Comparison of ENCODE assay signal across 24 cellular contexts in the genomic region with DNA sequence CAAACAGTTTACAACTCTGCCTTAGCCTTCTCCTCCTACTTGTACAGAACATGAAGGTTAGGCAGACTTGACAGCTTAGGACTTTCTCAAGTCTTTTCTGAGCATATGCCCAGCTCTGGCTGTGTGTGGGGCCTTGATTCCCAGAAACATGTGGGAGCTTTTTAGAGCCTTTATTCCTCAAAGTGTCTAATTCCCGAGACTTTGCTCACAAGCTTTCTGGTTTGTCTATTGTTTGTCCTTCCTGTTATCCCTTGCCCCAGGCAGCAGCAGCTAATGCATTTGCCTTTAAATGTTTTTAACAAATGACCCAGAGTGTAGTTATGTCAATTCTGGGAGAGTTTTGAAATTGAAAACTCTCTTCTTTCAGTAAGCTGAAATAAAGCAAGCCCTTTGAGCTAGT.
"Had no signal": no experiment of that assay in that cellular context is flagged by ENCODE, and none has a peak within 500 bp of the region (broad histone marks: within the 10 kb centered on the region; RNA-seq: fewer than 3 reads in every experiment).

No MANE protein-coding gene starts in this region.

- H3K9me3 ChIP-seq: colonic mucosa, gastrocnemius medialis, left lung, prostate gland, stomach, testis, upper lobe of right lung, uterus had no signal

- H3K27me3 ChIP-seq: colonic mucosa, esophagus squamous epithelium, gastrocnemius medialis, left lung, right atrium auricular region, sigmoid colon, stomach, testis, tibial nerve, upper lobe of right lung, uterus had no signal

- DNase-seq: colonic mucosa; effector memory CD4-positive, alpha-beta T cell; erythroblast; esophagus squamous epithelium; gastrocnemius medialis; head of caudate nucleus; kidney; left lung; mesenchymal stem cell; midbrain; naive thymus-derived CD4-positive, alpha-beta T cell; nucleus accumbens; sigmoid colon; stimulated activated CD4-positive, alpha-beta T cell treated with anti-CD3 and anti-CD28 coated beads, Interleukin-2, amount 100 ng/mL, for 24 hours; stimulated activated CD4-positive, alpha-beta T cell treated with anti-CD3 and anti-CD28 coated beads, Interleukin-4, amount 100 ng/mL, for 24 hours; stimulated activated naive CD4-positive, alpha-beta T cell treated with Interleukin-2 at 50 U/mL for 16 hours; stomach; testis; upper lobe of right lung; uterus had no signal

- H3K36me3 ChIP-seq: colonic mucosa, prostate gland, uterus had no signal

- H3K4me3 ChIP-seq: colonic mucosa, esophagus squamous epithelium, gastrocnemius medialis, left lung, prostate gland, right atrium auricular region, sigmoid colon, stomach, testis, tibial nerve, upper lobe of right lung, uterus had no signal

- ATAC-seq: gastrocnemius medialis; left lung; naive thymus-derived CD4-positive, alpha-beta T cell; stimulated activated effector memory CD8-positive, alpha-beta T cell treated with anti-CD3 and anti-CD28 coated beads, Interleukin-12 subunit alpha, Interleukin-12 subunit beta, amount 100 ng/mL, for 72 hours; upper lobe of right lung had no signal

- H3K4me1 ChIP-seq: colonic mucosa, esophagus squamous epithelium, gastrocnemius medialis, left lung, prostate gland, right atrium auricular region, sigmoid colon, stomach, testis, tibial nerve, upper lobe of right lung, uterus had no signal

- H3K27ac ChIP-seq: colonic mucosa, esophagus squamous epithelium, gastrocnemius medialis, left lung, prostate gland, right atrium auricular region, sigmoid colon, stomach, testis, tibial nerve, upper lobe of right lung, uterus had no signal
